13 cellular contexts compared by ENCODE assay signal in genomic region chr14:101843038-101843437, GRCh38.
DNase-seq lines count a peak whose midpoint lies in the region; ATAC-seq lines count a peak whose summit lies in the region.
"Had no signal": no experiment of that assay in that cellular context is flagged by ENCODE, and none has a peak within 500 bp of the region (broad histone marks: within the 10 kb centered on the region; RNA-seq: fewer than 3 reads in every experiment).

No MANE protein-coding gene starts in this region.

- peaks cover 0 to 4% (median 0%) of the 10 kb centered on the region in 8 donors for H3K9me3 Mint-ChIP-seq in CD4-positive, alpha-beta memory T cell
- H3K9me3 Mint-ChIP-seq in activated CD4-positive, alpha-beta memory T cell treated with anti-CD3 and anti-CD28 coated beads for 36 hours: no peaks in the 10 kb centered on the region
- H3K9me3 Mint-ChIP-seq in effector memory CD8-positive, alpha-beta T cell: no peaks in the 10 kb centered on the region

- no peak for DNase-seq in CD4-positive, alpha-beta memory T cell
- DNase-seq in activated CD4-positive, alpha-beta memory T cell treated with anti-CD3 and anti-CD28 coated beads for 36 hours: no peak
- DNase-seq in effector memory CD8-positive, alpha-beta T cell: no peak
- DNase-seq in NCI-H128 (lab: John Stamatoyannopoulos, UW; ENCODE audit: unreplicated experiment): no peak
- DNase-seq in activated effector memory CD4-positive, alpha-beta T cell treated with Interleukin-2 at 50 U/mL for 16 hours: no peak
- no peak for DNase-seq in NCI-H1105 treated with DMSO at 0.1 percent for 48 hours (lab: John Stamatoyannopoulos, UW)
- DNase-seq: activated CD8-positive, alpha-beta memory T cell treated with anti-CD3 and anti-CD28 coated beads for 24 hours; DMS79; dorsolateral prefrontal cortex; NCI-H1436 treated with DMSO at 0.1 percent for 48 hours; thyroid gland had no signal

- H4K20me1 ChIP-seq in BLaER1: peaks cover 7% of the 10 kb centered on the region; the same call in 1 of the 2 replicates

- intact Hi-C loops in CD4-positive, alpha-beta memory T cell (cut with micrococcal nuclease): loop anchor here (1.0 to 5.0 kb wide), 6 partner anchors 22 to 136 kb away; no protein-coding TSS in a partner anchor
- intact Hi-C loops in activated CD4-positive, alpha-beta memory T cell treated with anti-CD3 and anti-CD28 coated beads for 36 hours (cut with micrococcal nuclease): loop anchor here (1.0 kb wide), 4 partner anchors 33 to 136 kb away; no protein-coding TSS in a partner anchor

- POLR2A ChIA-PET in CD4-positive, alpha-beta memory T cell (lab: Charles Lee; ENCODE audit: partially characterized antibody): interaction anchor here (1.6 to 16.8 kb wide), 5 partner anchors 12 to 136 kb away, joined by 4 to 385 read pairs (median 20); no protein-coding TSS in a partner anchor
- POLR2A ChIA-PET in activated CD4-positive, alpha-beta memory T cell treated with anti-CD3 and anti-CD28 coated beads for 36 hours (lab: Charles Lee): interaction anchor here (0.6 to 6.6 kb wide), 4 partner anchors 18 to 36 kb away, joined by 3 to 80 read pairs (median 18); no protein-coding TSS in a partner anchor

- peak overlapping the region in 4 of 8 donors; percentile 21 to 81 (median 59) for H3K4me3 Mint-ChIP-seq in CD4-positive, alpha-beta memory T cell
- no peak overlapping the region for H3K4me3 Mint-ChIP-seq in activated CD4-positive, alpha-beta memory T cell treated with anti-CD3 and anti-CD28 coated beads for 36 hours
- H3K4me3 Mint-ChIP-seq in effector memory CD8-positive, alpha-beta T cell: peak overlapping the region; percentile 41 to 62

- peak overlapping the region; percentile 81 for H3K27ac ChIP-seq in BLaER1
- H3K27ac ChIP-seq in CD4-positive, alpha-beta memory T cell (ENCODE audit: low read depth, low read length): peak overlapping the region; percentile 7
- H3K27ac ChIP-seq: thyroid gland had no signal

- CTCF ChIA-PET in CD4-positive, alpha-beta memory T cell (lab: Charles Lee; ENCODE audit: partially characterized antibody): interaction anchor here (0.6 to 8.2 kb wide), 10 partner anchors 13 to 425 kb away, joined by 3 to 112 read pairs (median 6); no protein-coding TSS in a partner anchor
- CTCF ChIA-PET in activated CD4-positive, alpha-beta memory T cell treated with anti-CD3 and anti-CD28 coated beads for 36 hours (lab: Charles Lee): interaction anchor here (1.0 to 7.4 kb wide), 8 partner anchors 11 to 136 kb away, joined by 4 to 82 read pairs (median 12); no protein-coding TSS in a partner anchor

- H3K36me3 ChIP-seq in BLaER1: peaks cover 34% of the 10 kb centered on the region
- H3K36me3 ChIP-seq in CD4-positive, alpha-beta memory T cell (ENCODE audit: insufficient read depth, low read length): peaks cover 9% of the 10 kb centered on the region
- H3K36me3 ChIP-seq: thyroid gland had no signal

- H3K27me3 ChIP-seq in BLaER1: no peaks in the 10 kb centered on the region
- H3K27me3 ChIP-seq in CD4-positive, alpha-beta memory T cell (ENCODE audit: insufficient read depth, low read length): no peaks in the 10 kb centered on the region
- H3K27me3 ChIP-seq: dorsolateral prefrontal cortex, thyroid gland had no signal

- no peak for ATAC-seq in effector memory CD8-positive, alpha-beta T cell (replicated peaks)
- no peak for ATAC-seq in HG02840 (IDR thresholded peaks at IDR 0.05; ENCODE audit: low FRiP score, unreplicated experiment)

- peak overlapping the region; percentile 85 for H3K4me2 ChIP-seq in BLaER1

- no peak overlapping the region for H3K4me3 ChIP-seq in BLaER1
- H3K4me3 ChIP-seq in CD4-positive, alpha-beta memory T cell (ENCODE audit: low read length in 2 of 2): no peak overlapping the region
- H3K4me3 ChIP-seq: dorsolateral prefrontal cortex, thyroid gland had no signal

- H3K4me1 ChIP-seq in BLaER1: peaks cover 100% of the 10 kb centered on the region
- H3K4me1 ChIP-seq in CD4-positive, alpha-beta memory T cell (ENCODE audit: insufficient read depth, low read length): peaks cover 96% of the 10 kb centered on the region

- H3K4me1 Mint-ChIP-seq in CD4-positive, alpha-beta memory T cell: peaks cover 73 to 98% (median 87%) of the 10 kb centered on the region in 4 donors
- H3K4me1 Mint-ChIP-seq in activated CD4-positive, alpha-beta memory T cell treated with anti-CD3 and anti-CD28 coated beads for 36 hours (ENCODE audit: low read depth): peaks cover 89% of the 10 kb centered on the region
- peaks cover 70 to 78% of the 10 kb centered on the region in 2 donors for H3K4me1 Mint-ChIP-seq in effector memory CD8-positive, alpha-beta T cell (ENCODE audit: low read depth in 2 of 2)

- H3K36me3 Mint-ChIP-seq in CD4-positive, alpha-beta memory T cell: peaks cover 12 to 53% of the 10 kb centered on the region in 2 donors
- peaks cover 22% of the 10 kb centered on the region for H3K36me3 Mint-ChIP-seq in activated CD4-positive, alpha-beta memory T cell treated with anti-CD3 and anti-CD28 coated beads for 36 hours
- peaks cover 77% of the 10 kb centered on the region for H3K36me3 Mint-ChIP-seq in effector memory CD8-positive, alpha-beta T cell (ENCODE audit: insufficient read depth)

- no peak overlapping the region; the same call in 1 of the 2 replicates for H3K9ac ChIP-seq in BLaER1

- no peaks in the 10 kb centered on the region for H3K27me3 Mint-ChIP-seq in CD4-positive, alpha-beta memory T cell
- no peaks in the 10 kb centered on the region for H3K27me3 Mint-ChIP-seq in activated CD4-positive, alpha-beta memory T cell treated with anti-CD3 and anti-CD28 coated beads for 36 hours
- no peaks in the 10 kb centered on the region for H3K27me3 Mint-ChIP-seq in effector memory CD8-positive, alpha-beta T cell

- no peaks in the 10 kb centered on the region for H3K9me3 ChIP-seq in BLaER1
- H3K9me3 ChIP-seq in CD4-positive, alpha-beta memory T cell (ENCODE audit: control insufficient read depth in 1 of 2, low read length in 2 of 2): no peaks in the 10 kb centered on the region
- H3K9me3 ChIP-seq: thyroid gland had no signal

- H3K27ac Mint-ChIP-seq in CD4-positive, alpha-beta memory T cell: peak overlapping the region; percentile 64 to 95 (median 92)
- H3K27ac Mint-ChIP-seq in activated CD4-positive, alpha-beta memory T cell treated with anti-CD3 and anti-CD28 coated beads for 36 hours: peak overlapping the region; percentile 85
- H3K27ac Mint-ChIP-seq in effector memory CD8-positive, alpha-beta T cell: peak overlapping the region; percentile 71 to 98
